Comparison of ENCODE assay signal across 1 cellular context in the genomic region with DNA sequence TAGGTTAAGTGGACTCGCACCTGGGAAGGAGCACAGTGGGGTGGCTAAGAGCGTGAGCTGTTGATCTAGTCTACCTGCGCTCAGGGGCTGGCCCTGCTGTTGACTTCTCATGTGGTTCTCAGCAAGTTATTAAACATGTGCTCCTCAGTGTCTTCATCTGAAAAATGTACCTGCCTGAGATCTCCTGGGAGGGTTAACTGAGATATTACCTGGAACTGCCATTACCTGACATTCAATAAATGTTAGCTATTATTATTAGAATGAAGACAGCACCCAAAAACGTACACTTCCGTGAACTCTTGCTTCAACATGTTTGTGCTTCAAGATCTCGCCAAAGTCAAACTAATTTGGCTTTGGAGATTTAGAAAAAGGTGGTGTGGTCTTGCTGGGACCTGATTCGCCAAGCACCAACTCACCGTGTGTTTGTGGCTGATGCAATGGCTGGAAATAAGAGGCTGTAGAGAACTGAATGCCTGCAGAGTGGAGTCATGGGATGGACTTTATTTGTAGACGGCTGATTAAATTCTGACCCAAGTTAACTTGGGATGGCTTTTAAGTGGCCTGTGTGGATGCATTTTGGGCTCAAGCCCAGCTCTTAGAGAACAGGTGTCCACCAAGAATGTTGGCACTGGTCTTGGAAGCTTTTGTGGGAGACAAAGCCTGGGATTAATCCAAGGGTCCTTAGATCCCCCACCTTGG.
TF ChIP-seq lines count a peak whose summit lies in the region.

No MANE protein-coding gene starts in this region.

TF ChIP-seq in K562, 482 proteins besides CTCF, POLR2A, EP300 and RAD21 (continued from another document and continues in another):
- no peak for TF ChIP-seq MTA1 (IDR thresholded peaks at IDR 0.05; ENCODE audit: borderline replicate concordance)
- no peak for TF ChIP-seq NCOA6 (IDR thresholded peaks at IDR 0.05)
- TF ChIP-seq ZNF197 (CRISPR knock-in tag; IDR thresholded peaks at IDR 0.05; ENCODE audit: low read depth), result peak; percentile 67
- no peak for TF ChIP-seq ZNF165 (CRISPR knock-in tag; IDR thresholded peaks at IDR 0.05; ENCODE audit: borderline replicate concordance)
- TF ChIP-seq, protein P1, sequence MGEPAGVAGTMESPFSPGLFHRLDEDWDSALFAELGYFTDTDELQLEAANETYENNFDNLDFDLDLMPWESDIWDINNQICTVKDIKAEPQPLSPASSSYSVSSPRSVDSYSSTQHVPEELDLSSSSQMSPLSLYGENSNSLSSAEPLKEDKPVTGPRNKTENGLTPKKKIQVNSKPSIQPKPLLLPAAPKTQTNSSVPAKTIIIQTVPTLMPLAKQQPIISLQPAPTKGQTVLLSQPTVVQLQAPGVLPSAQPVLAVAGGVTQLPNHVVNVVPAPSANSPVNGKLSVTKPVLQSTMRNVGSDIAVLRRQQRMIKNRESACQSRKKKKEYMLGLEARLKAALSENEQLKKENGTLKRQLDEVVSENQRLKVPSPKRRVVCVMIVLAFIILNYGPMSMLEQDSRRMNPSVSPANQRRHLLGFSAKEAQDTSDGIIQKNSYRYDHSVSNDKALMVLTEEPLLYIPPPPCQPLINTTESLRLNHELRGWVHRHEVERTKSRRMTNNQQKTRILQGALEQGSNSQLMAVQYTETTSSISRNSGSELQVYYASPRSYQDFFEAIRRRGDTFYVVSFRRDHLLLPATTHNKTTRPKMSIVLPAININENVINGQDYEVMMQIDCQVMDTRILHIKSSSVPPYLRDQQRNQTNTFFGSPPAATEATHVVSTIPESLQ (CRISPR knock-in tag; IDR thresholded peaks at IDR 0.05), result no peak
- TF ChIP-seq FOXJ2 (tag; IDR thresholded peaks at IDR 0.05), result 0 out of 2 replicates have a peak, but pooled peaks have one; percentile 62
- peak; percentile 58; the same call in 1 of the 2 replicates for TF ChIP-seq HDAC8 (tag; IDR thresholded peaks at IDR 0.05)
- no peak for TF ChIP-seq ILF3 (IDR thresholded peaks at IDR 0.05; ENCODE audit: borderline replicate concordance)
- TF ChIP-seq, protein P2, sequence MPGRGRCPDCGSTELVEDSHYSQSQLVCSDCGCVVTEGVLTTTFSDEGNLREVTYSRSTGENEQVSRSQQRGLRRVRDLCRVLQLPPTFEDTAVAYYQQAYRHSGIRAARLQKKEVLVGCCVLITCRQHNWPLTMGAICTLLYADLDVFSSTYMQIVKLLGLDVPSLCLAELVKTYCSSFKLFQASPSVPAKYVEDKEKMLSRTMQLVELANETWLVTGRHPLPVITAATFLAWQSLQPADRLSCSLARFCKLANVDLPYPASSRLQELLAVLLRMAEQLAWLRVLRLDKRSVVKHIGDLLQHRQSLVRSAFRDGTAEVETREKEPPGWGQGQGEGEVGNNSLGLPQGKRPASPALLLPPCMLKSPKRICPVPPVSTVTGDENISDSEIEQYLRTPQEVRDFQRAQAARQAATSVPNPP (IDR thresholded peaks at IDR 0.05; ENCODE audit: borderline replicate concordance, insufficient read depth, insufficient read length), result no peak
- TF ChIP-seq SP2 (IDR thresholded peaks at IDR 0.05; ENCODE audit: extremely low read depth, low read depth, low read length, poor library complexity, severe bottlenecking), result no peak
- no peak for TF ChIP-seq PHB2 (IDR thresholded peaks at IDR 0.05; ENCODE audit: low read depth)
- TF ChIP-seq GTF2E2 (tag; IDR thresholded peaks at IDR 0.05), result no peak
- 0 out of 2 replicates have a peak, but pooled peaks have one; percentile 35 for TF ChIP-seq LCOR (CRISPR knock-in tag; IDR thresholded peaks at IDR 0.05)
- TF ChIP-seq, protein P3, sequence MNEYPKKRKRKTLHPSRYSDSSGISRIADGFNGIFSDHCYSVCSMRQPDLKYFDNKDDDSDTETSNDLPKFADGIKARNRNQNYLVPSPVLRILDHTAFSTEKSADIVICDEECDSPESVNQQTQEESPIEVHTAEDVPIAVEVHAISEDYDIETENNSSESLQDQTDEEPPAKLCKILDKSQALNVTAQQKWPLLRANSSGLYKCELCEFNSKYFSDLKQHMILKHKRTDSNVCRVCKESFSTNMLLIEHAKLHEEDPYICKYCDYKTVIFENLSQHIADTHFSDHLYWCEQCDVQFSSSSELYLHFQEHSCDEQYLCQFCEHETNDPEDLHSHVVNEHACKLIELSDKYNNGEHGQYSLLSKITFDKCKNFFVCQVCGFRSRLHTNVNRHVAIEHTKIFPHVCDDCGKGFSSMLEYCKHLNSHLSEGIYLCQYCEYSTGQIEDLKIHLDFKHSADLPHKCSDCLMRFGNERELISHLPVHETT (CRISPR knock-in tag; conservative IDR thresholded peaks at IDR 0.05 in 1 of 2, IDR thresholded peaks at IDR 0.05 in 1 of 2), result no peak
- TF ChIP-seq ZNF253 (CRISPR knock-in tag; conservative IDR thresholded peaks at IDR 0.05), result no peak
- no peak for TF ChIP-seq ZNF79 (CRISPR knock-in tag; IDR thresholded peaks at IDR 0.05; ENCODE audit: low read depth)
- TF ChIP-seq, protein P4, sequence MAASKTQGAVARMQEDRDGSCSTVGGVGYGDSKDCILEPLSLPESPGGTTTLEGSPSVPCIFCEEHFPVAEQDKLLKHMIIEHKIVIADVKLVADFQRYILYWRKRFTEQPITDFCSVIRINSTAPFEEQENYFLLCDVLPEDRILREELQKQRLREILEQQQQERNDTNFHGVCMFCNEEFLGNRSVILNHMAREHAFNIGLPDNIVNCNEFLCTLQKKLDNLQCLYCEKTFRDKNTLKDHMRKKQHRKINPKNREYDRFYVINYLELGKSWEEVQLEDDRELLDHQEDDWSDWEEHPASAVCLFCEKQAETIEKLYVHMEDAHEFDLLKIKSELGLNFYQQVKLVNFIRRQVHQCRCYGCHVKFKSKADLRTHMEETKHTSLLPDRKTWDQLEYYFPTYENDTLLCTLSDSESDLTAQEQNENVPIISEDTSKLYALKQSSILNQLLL (CRISPR knock-in tag; IDR thresholded peaks at IDR 0.05; ENCODE audit: borderline replicate concordance), result no peak
- TF ChIP-seq ZBTB8A (IDR thresholded peaks at IDR 0.05; ENCODE audit: partially characterized antibody), result no peak
- TF ChIP-seq, protein P5, sequence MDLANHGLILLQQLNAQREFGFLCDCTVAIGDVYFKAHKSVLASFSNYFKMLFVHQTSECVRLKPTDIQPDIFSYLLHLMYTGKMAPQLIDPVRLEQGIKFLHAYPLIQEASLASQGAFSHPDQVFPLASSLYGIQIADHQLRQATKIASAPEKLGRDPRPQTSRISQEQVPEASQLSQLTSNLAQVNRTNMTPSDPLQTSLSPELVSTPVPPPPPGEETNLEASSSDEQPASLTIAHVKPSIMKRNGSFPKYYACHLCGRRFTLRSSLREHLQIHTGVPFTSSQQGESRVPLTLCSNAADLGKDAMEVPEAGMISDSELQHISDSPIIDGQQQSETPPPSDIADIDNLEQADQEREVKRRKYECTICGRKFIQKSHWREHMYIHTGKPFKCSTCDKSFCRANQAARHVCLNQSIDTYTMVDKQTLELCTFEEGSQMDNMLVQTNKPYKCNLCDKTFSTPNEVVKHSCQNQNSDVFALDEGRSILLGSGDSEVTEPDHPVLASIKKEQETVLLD (IDR thresholded peaks at IDR 0.05), result no peak
- TF ChIP-seq RNF2 (IDR thresholded peaks at IDR 0.05), result peak; percentile 49; the same call in 1 of the 2 replicates
- TF ChIP-seq TEAD2 (tag; IDR thresholded peaks at IDR 0.05), result no peak
- no peak for TF ChIP-seq MTA3 (IDR thresholded peaks at IDR 0.05; ENCODE audit: borderline replicate concordance)
- TF ChIP-seq ARNT (IDR thresholded peaks at IDR 0.05), result no peak
- TF ChIP-seq, protein P6, sequence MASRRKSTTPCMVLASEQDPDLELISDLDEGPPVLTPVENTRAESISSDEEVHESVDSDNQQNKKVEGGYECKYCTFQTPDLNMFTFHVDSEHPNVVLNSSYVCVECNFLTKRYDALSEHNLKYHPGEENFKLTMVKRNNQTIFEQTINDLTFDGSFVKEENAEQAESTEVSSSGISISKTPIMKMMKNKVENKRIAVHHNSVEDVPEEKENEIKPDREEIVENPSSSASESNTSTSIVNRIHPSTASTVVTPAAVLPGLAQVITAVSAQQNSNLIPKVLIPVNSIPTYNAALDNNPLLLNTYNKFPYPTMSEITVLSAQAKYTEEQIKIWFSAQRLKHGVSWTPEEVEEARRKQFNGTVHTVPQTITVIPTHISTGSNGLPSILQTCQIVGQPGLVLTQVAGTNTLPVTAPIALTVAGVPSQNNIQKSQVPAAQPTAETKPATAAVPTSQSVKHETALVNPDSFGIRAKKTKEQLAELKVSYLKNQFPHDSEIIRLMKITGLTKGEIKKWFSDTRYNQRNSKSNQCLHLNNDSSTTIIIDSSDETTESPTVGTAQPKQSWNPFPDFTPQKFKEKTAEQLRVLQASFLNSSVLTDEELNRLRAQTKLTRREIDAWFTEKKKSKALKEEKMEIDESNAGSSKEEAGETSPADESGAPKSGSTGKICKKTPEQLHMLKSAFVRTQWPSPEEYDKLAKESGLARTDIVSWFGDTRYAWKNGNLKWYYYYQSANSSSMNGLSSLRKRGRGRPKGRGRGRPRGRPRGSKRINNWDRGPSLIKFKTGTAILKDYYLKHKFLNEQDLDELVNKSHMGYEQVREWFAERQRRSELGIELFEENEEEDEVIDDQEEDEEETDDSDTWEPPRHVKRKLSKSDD (conservative IDR thresholded peaks at IDR 0.05; ENCODE audit: low read length), result no peak
- TF ChIP-seq TAF15 (IDR thresholded peaks at IDR 0.05; ENCODE audit: low read depth, low read length), result no peak
- TF ChIP-seq NFE2L1 (tag; IDR thresholded peaks at IDR 0.05; ENCODE audit: borderline replicate concordance, low read depth), result no peak
- no peak for TF ChIP-seq MYNN (IDR thresholded peaks at IDR 0.05)
- no peak for TF ChIP-seq MYNN (CRISPR knock-in tag; IDR thresholded peaks at IDR 0.05)
- TF ChIP-seq DDX20 (tag; IDR thresholded peaks at IDR 0.05; ENCODE audit: low read depth), result no peak
- TF ChIP-seq CEBPB (tag; IDR thresholded peaks at IDR 0.05), result no peak; the same call in 1 of the 2 replicates
- TF ChIP-seq, protein P7, sequence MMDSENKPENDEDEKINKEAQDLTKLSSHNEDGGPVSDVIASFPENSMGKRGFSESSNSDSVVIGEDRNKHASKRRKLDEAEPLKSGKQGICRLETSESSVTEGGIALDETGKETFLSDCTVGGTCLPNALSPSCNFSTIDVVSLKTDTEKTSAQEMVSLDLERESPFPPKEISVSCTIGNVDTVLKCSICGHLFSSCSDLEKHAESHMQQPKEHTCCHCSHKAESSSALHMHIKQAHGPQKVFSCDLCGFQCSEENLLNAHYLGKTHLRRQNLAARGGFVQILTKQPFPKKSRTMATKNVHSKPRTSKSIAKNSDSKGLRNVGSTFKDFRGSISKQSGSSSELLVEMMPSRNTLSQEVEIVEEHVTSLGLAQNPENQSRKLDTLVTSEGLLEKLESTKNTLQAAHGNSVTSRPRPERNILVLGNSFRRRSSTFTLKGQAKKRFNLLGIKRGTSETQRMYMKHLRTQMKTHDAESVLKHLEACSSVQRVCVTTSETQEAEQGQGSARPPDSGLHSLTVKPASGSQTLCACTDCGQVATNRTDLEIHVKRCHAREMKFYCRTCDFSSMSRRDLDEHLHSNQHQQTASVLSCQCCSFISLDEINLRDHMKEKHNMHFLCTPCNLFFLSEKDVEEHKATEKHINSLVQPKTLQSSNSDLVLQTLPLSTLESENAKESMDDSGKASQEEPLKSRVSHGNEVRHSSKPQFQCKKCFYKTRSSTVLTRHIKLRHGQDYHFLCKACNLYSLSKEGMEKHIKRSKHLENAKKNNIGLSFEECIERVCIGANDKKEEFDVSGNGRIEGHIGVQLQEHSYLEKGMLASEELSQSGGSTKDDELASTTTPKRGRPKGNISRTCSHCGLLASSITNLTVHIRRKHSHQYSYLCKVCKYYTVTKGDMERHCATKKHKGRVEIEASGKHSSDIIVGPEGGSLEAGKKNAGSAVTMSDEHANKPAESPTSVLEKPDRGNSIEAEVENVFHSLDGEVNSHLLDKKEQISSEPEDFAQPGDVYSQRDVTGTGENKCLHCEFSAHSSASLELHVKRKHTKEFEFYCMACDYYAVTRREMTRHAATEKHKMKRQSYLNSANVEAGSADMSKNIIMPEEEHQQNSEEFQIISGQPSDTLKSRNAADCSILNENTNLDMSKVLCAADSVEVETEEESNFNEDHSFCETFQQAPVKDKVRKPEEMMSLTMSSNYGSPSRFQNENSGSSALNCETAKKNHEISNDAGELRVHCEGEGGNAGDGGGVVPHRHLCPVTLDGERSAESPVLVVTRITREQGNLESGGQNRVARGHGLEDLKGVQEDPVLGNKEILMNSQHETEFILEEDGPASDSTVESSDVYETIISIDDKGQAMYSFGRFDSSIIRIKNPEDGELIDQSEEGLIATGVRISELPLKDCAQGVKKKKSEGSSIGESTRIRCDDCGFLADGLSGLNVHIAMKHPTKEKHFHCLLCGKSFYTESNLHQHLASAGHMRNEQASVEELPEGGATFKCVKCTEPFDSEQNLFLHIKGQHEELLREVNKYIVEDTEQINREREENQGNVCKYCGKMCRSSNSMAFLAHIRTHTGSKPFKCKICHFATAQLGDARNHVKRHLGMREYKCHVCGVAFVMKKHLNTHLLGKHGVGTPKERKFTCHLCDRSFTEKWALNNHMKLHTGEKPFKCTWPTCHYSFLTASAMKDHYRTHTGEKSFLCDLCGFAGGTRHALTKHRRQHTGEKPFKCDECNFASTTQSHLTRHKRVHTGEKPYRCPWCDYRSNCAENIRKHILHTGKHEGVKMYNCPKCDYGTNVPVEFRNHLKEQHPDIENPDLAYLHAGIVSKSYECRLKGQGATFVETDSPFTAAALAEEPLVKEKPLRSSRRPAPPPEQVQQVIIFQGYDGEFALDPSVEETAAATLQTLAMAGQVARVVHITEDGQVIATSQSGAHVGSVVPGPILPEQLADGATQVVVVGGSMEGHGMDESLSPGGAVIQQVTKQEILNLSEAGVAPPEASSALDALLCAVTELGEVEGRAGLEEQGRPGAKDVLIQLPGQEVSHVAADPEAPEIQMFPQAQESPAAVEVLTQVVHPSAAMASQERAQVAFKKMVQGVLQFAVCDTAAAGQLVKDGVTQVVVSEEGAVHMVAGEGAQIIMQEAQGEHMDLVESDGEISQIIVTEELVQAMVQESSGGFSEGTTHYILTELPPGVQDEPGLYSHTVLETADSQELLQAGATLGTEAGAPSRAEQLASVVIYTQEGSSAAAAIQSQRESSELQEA (IDR thresholded peaks at IDR 0.05; ENCODE audit: low read depth), result no peak
- TF ChIP-seq, protein P8, sequence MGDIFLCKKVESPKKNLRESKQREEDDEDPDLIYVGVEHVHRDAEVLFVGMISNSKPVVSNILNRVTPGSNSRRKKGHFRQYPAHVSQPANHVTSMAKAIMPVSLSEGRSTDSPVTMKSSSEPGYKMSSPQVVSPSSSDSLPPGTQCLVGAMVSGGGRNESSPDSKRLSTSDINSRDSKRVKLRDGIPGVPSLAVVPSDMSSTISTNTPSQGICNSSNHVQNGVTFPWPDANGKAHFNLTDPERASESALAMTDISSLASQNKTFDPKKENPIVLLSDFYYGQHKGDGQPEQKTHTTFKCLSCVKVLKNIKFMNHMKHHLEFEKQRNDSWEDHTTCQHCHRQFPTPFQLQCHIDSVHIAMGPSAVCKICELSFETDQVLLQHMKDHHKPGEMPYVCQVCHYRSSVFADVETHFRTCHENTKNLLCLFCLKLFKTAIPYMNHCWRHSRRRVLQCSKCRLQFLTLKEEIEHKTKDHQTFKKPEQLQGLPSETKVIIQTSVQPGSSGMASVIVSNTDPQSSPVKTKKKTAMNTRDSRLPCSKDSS (IDR thresholded peaks at IDR 0.05; ENCODE audit: low read depth, partially characterized antibody), result no peak
- TF ChIP-seq, protein P9, sequence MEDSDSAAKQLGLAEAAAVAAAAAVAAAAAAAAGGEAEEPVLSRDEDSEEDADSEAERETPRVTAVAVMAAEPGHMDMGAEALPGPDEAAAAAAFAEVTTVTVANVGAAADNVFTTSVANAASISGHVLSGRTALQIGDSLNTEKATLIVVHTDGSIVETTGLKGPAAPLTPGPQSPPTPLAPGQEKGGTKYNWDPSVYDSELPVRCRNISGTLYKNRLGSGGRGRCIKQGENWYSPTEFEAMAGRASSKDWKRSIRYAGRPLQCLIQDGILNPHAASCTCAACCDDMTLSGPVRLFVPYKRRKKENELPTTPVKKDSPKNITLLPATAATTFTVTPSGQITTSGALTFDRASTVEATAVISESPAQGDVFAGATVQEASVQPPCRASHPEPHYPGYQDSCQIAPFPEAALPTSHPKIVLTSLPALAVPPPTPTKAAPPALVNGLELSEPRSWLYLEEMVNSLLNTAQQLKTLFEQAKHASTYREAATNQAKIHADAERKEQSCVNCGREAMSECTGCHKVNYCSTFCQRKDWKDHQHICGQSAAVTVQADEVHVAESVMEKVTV (CRISPR knock-in tag; IDR thresholded peaks at IDR 0.05), result 0 out of 2 replicates have a peak, but pooled peaks have one; percentile 24
- no peak for TF ChIP-seq SOX6 (IDR thresholded peaks at IDR 0.05)
